ENCODE assay signal across 9 cellular contexts in the genomic region with DNA sequence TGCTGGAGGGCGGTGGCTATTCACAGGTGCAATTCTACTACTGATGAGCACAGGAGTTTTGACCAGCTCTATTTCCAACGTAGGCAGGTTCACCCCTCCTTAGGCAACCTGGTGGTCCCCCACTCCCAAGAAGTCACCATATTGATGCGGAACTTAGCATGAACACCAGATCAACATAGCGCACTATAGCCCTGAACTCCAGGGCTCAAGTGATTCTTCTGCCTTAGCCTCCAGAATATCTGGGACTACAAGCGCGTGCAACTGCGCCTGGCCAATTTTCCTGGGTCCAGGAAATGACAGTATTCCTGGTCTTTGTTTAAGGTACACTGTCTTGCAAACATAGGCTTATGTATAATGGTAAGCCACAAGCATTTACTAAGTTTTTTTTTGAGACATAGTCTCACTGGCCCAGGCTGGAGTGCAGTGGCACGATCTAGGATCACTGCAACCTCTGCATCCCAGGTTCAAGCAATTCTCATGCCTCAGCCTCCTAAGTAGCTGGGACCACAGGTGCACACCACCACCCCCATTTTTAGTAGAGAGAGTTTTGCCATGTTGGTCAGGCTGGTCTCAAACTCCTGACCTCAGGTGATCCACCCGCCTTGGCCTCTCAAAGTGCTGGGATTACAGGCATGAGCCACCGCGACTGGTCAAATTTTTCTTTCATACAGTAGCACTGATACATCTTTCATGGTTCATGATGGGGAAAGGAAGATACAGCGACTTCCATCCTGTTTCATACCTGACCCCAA. TPM values are rescaled to one million over a fixed set of nuclear protein-coding genes. Genes with fewer than 3 reads are reported as not detected.
DNase-seq lines count a peak whose midpoint lies in the region; ATAC-seq, FAIRE-seq and TF ChIP-seq lines count a peak whose summit lies in the region.
"Had no signal": no experiment of that assay in that cellular context is flagged by ENCODE, and none has a peak within 500 bp of the region (broad histone marks: within the 10 kb centered on the region; RNA-seq: fewer than 3 reads in every experiment).

No MANE protein-coding gene starts in this region.

- WGBS in GM12878 (ENCODE audit: insufficient coverage, insufficient replicate concordance, low lambda C conversion rate, missing lambda C conversion rate) = 59% methylated on average over 12 of the region's 12 CpGs

- no peak overlapping the region for H2AFZ ChIP-seq in GM12878 (ENCODE audit: control insufficient read depth, low read depth, low read length)

- peak overlapping the region; percentile 96 for H3K4me2 ChIP-seq in GM12878 (ENCODE audit: control insufficient read depth, insufficient read depth)

- peak overlapping the region; percentile 77; the same call in 1 of the 2 replicates for H3K9ac ChIP-seq in GM12878 (ENCODE audit: control insufficient read depth, insufficient read depth, low read length)

- TF ChIP-seq RAD21 in GM12878 (IDR thresholded peaks at IDR 0.05; ENCODE audit: insufficient read depth, low read depth, low read length) = no peak

- SMC1A ChIA-PET in GM12878 (lab: Charles Lee; ENCODE audit: uncharacterized antibody, unreplicated experiment) = interaction anchor here (1.0 to 12.5 kb wide), 8 partner anchors 10 to 440 kb away, joined by 3 to 388 read pairs (median 4); partner anchors contain the start of genes CTSS, ENSA, GOLPH3L and MCL1

- DNase-seq in activated T-cell treated with anti-CD3 and anti-CD28 coated beads, Interleukin-2, amount 50 U/mL, for 1 hour = peak; percentile 30
- DNase-seq in activated T-cell treated with anti-CD3 and anti-CD28 coated beads for 4 hours (no peak), GM12878 (ENCODE audit: low read depth, low spot score) (no peak), lung microvascular endothelial cell (ENCODE audit: low read depth in 2 of 2) (peak; percentile 12 to 69), tibial artery (no peak), DMS153 treated with DMSO at 0.1 percent for 48 hours (lab: John Stamatoyannopoulos, UW; ENCODE audit: unreplicated experiment) (no peak), HTR-8/SVneo (ENCODE audit: insufficient read length, low spot score) (no peak)

- H3K4me3 ChIP-seq in GM12878 (peak overlapping the region; percentile 47; the same call in 1 of the 2 replicates), tibial artery (peak overlapping the region; percentile 44 to 46)

- TF ChIP-seq CTCF in GM12878 (IDR thresholded peaks at IDR 0.05 in 2 of 3, conservative IDR thresholded peaks at IDR 0.05 in 1 of 3; ENCODE audit: control insufficient read depth in 2 of 3, extremely low read depth in 1 of 3, insufficient read depth in 1 of 3, low read depth in 3 of 3, low read length in 3 of 3) (no peak), tibial artery (IDR thresholded peaks at IDR 0.05) (no peak)

- H3K4me1 ChIP-seq in GM12878 (ENCODE audit: control insufficient read depth, insufficient read depth, low read length) (peaks cover 64% of the 10 kb centered on the region), tibial artery (peaks cover 12 to 95% (median 89%) of the 10 kb centered on the region in 4 donors)

- CTCF ChIA-PET in GM12878 (lab: Yijun Ruan, JAX) = interaction anchor here (0.9 to 13.7 kb wide), 6 partner anchors 9 to 127 kb away, joined by 3 to 390 read pairs (median 4); partner anchors contain the start of genes ENSA and MCL1

- BruUV-seq in GM12878 (replicated peaks; lab: Mats Ljungman, UMichigan) = no TSS peak

- intact Hi-C loops in GM12878 (cut with micrococcal nuclease; ENCODE audit: unreplicated experiment) (no loop called here), tibial artery (cut with DNase I; ENCODE audit: low total_unique reads) (loop anchor here (10.0 kb wide), 1 partner anchor 408 kb away; the partner anchor contains the start of gene CERS2)

- in situ Hi-C loops in GM12878 (cut with MboI) = loop anchor here (5.0 kb wide), 1 partner anchor 46 kb away; no protein-coding TSS in a partner anchor

- 0 out of 4 replicates have a peak, but pooled peaks cover 0 to 2% of the 10 kb centered on the region in 2 experiments for H3K36me3 ChIP-seq in GM12878 (ENCODE audit: control insufficient read depth in 2 of 2, insufficient read depth in 2 of 2, low read length in 1 of 2)
- peaks cover 0 to 13% (median 6%) of the 10 kb centered on the region in 3 donors for H3K36me3 ChIP-seq in tibial artery

- H3K27me3 ChIP-seq in GM12878 (replicated peaks in 1 of 2; ENCODE audit: control insufficient read depth in 2 of 2, insufficient read depth in 2 of 2, low read length in 1 of 2) (no peaks in the 10 kb centered on the region), tibial artery (no peaks in the 10 kb centered on the region)

- H3K79me2 ChIP-seq in GM12878 (ENCODE audit: control insufficient read depth, insufficient read depth, low read length) = peaks cover 62% of the 10 kb centered on the region

- no peak for TF ChIP-seq EP300 in GM12878 (IDR thresholded peaks at IDR 0.05; ENCODE audit: borderline replicate concordance in 1 of 2, control insufficient read depth in 1 of 2, low read depth in 2 of 2, low read length in 2 of 2)

- no peaks in the 10 kb centered on the region for H4K20me1 ChIP-seq in GM12878 (ENCODE audit: control insufficient read depth, insufficient read depth)

- no peak for ATAC-seq in GM12878
- no peak for ATAC-seq in HG03520 (IDR thresholded peaks at IDR 0.05; ENCODE audit: unreplicated experiment)

- no peak for FAIRE-seq in GM12878 (lab: Jason Lieb, UNC)
- FAIRE-seq in HTR-8/SVneo (lab: Jason Lieb, UNC) = no peak
- FAIRE-seq: colon had no signal

- H3K9me3 ChIP-seq in GM12878 (replicated peaks; ENCODE audit: control insufficient read depth, insufficient read depth, low read length) (no peaks in the 10 kb centered on the region), tibial artery (no peaks in the 10 kb centered on the region)

- H3K27ac ChIP-seq in GM12878 (ENCODE audit: control insufficient read depth, insufficient read depth) = peak overlapping the region; percentile 98
- H3K27ac ChIP-seq in tibial artery = peak overlapping the region; percentile 99

- no peak for TF ChIP-seq POLR2A in GM12878 (IDR thresholded peaks at IDR 0.05; ENCODE audit: low read depth, low read length)

- RAD21 ChIA-PET in GM12878 (lab: Charles Lee; ENCODE audit: unreplicated experiment) = interaction anchor here (1.2 to 12.1 kb wide), 8 partner anchors 10 to 131 kb away, joined by 3 to 387 read pairs (median 10); partner anchors contain the start of genes ENSA and MCL1

- POLR2A ChIA-PET in GM12878 (lab: Charles Lee) = interaction anchor here (1.3 to 11.4 kb wide), 8 partner anchors 10 to 130 kb away, joined by 3 to 324 read pairs (median 10); partner anchors contain the start of genes ENSA, GOLPH3L and MCL1

RNA-seq across cellular contexts. Expression of gene MCL1, which starts 12.6 kb away (rescaled TPM):
- 113 and 120 TPM in 2 replicates for total RNA-seq in GM12878 (2013; cell fraction: nucleolus; rRNA removed)
- total RNA-seq in GM12878 (2014; rRNA removed) = 92.5 and 101 TPM in 2 replicates
- total RNA-seq in GM12878 (2014; rRNA removed; fragmentation: Illumina TruSeq; extraction: Trizol) = 99.4 and 99.6 TPM in 2 replicates
- total RNA-seq in GM12878 (2021) = 142 and 148 TPM in 2 replicates
- polyA plus RNA-seq in GM12878 (2011; ENCODE audit: low read depth) = 89.1 TPM
- 102 and 141 TPM in 2 replicates for polyA plus RNA-seq in GM12878 (2011; rRNA removed)
- 47.3 and 50.1 TPM in 2 replicates for polyA plus RNA-seq in GM12878 (2011; cell fraction: cytosol; rRNA removed)
- polyA plus RNA-seq in GM12878 (2011; cell fraction: nucleus; rRNA removed) = 96.0 and 105 TPM in 2 replicates
- 124 and 128 TPM in 2 replicates for polyA plus RNA-seq in GM12878 (2012)
- 109 and 133 TPM in 2 replicates for polyA plus RNA-seq in GM12878 (2014; fragmentation: Illumina TruSeq; extraction: Trizol)
- polyA plus RNA-seq in GM12878 (2014; fragmentation: Nextera tagmentation; extraction: Ambion mirVana) = 10 to 100 TPM; 18.1 to 25.5 TPM
- polyA plus RNA-seq in GM12878 (2014; rRNA removed) = 74.7 and 80.2 TPM in 2 replicates
- polyA plus RNA-seq in GM12878 (2016; fragmentation: Nextera tagmentation; extraction: Ambion mirVana) = 10 to 100 TPM; 52.6 to 60.3 TPM
- polyA minus RNA-seq in GM12878 (2011; rRNA and poly(A)+ RNA removed) = 86.6 and 103 TPM in 2 replicates
- 37.0 and 38.8 TPM in 2 replicates for polyA minus RNA-seq in GM12878 (2011; cell fraction: cytosol; rRNA and poly(A)+ RNA removed)
- 89.3 and 122 TPM in 2 replicates for polyA minus RNA-seq in GM12878 (2011; cell fraction: nucleus; rRNA and poly(A)+ RNA removed)
- total RNA-seq in lung microvascular endothelial cell = 114 and 208 TPM in 2 replicates

RNA-seq across cellular contexts. Expression of gene ADAMTSL4, which starts 17.6 kb away (rescaled TPM):
- total RNA-seq in GM12878 (2013; cell fraction: nucleolus; rRNA removed) = not detected in 2 replicates
- total RNA-seq in GM12878 (2014; rRNA removed) (not detected in 2 replicates), GM12878 (2014; rRNA removed; fragmentation: Illumina TruSeq; extraction: Trizol) (not detected in 2 replicates), GM12878 (2021) (0.15 and 0.21 TPM in 2 replicates), lung microvascular endothelial cell (0.20 and 0.22 TPM in 2 replicates)
- 0.35 TPM for polyA plus RNA-seq in GM12878 (2011; ENCODE audit: low read depth)
- polyA plus RNA-seq in GM12878 (2011; rRNA removed) (not detected in 2 replicates), GM12878 (2014; fragmentation: Illumina TruSeq; extraction: Trizol) (not detected in 2 replicates), GM12878 (2014; fragmentation: Nextera tagmentation; extraction: Ambion mirVana) (under 1 TPM; 0.04 to 0.05 TPM), GM12878 (2014; rRNA removed) (not detected in 2 replicates), GM12878 (2016; fragmentation: Nextera tagmentation; extraction: Ambion mirVana) (under 1 TPM; 0.04 to 0.09 TPM)
- polyA plus RNA-seq in GM12878 (2011; cell fraction: cytosol; rRNA removed) = not detected in 2 replicates
- 0.06 and 0.15 TPM in 2 replicates for polyA plus RNA-seq in GM12878 (2011; cell fraction: nucleus; rRNA removed)
- polyA plus RNA-seq in GM12878 (2012) = 0.13 and 0.49 TPM in 2 replicates
- polyA minus RNA-seq in GM12878 (2011; rRNA and poly(A)+ RNA removed) = 0.07 TPM in 1 of 2 replicates, not detected in the other
- not detected in 2 replicates for polyA minus RNA-seq in GM12878 (2011; cell fraction: cytosol; rRNA and poly(A)+ RNA removed)
- polyA minus RNA-seq in GM12878 (2011; cell fraction: nucleus; rRNA and poly(A)+ RNA removed) = not detected in 2 replicates

RNA-seq across cellular contexts. Expression of gene FALEC, which starts 51.2 kb away (rescaled TPM):
- not detected in 2 replicates for total RNA-seq in GM12878 (2013; cell fraction: nucleolus; rRNA removed)
- total RNA-seq in GM12878 (2014; rRNA removed) (not detected in 2 replicates), GM12878 (2014; rRNA removed; fragmentation: Illumina TruSeq; extraction: Trizol) (0.31 and 0.37 TPM in 2 replicates), GM12878 (2021) (0.41 TPM in 1 of 2 replicates, not detected in the other), lung microvascular endothelial cell (not detected in 2 replicates)
- not detected for polyA plus RNA-seq in GM12878 (2011; ENCODE audit: low read depth)
- polyA plus RNA-seq in GM12878 (2011; rRNA removed) (0.27 TPM in 1 of 2 replicates, not detected in the other), GM12878 (2014; fragmentation: Illumina TruSeq; extraction: Trizol) (0.40 TPM in 1 of 2 replicates, not detected in the other), GM12878 (2014; fragmentation: Nextera tagmentation; extraction: Ambion mirVana) (under 1 TPM in 1 of 2 experiments, not detected in 1; 0.21 TPM), GM12878 (2014; rRNA removed) (not detected in 2 replicates), GM12878 (2016; fragmentation: Nextera tagmentation; extraction: Ambion mirVana) (under 1 TPM; 0.32 to 0.71 TPM)
- polyA plus RNA-seq in GM12878 (2011; cell fraction: cytosol; rRNA removed) = not detected in 2 replicates
- 0.27 TPM in 1 of 2 replicates, not detected in the other for polyA plus RNA-seq in GM12878 (2011; cell fraction: nucleus; rRNA removed)
- not detected in 2 replicates for polyA plus RNA-seq in GM12878 (2012)
- not detected in 2 replicates for polyA minus RNA-seq in GM12878 (2011; rRNA and poly(A)+ RNA removed)
- not detected in 2 replicates for polyA minus RNA-seq in GM12878 (2011; cell fraction: cytosol; rRNA and poly(A)+ RNA removed)
- 0.60 and 1.2 TPM in 2 replicates for polyA minus RNA-seq in GM12878 (2011; cell fraction: nucleus; rRNA and poly(A)+ RNA removed)

RNA-seq across cellular contexts. Expression of gene ECM1, which starts 58.9 kb away (rescaled TPM):
- total RNA-seq in GM12878 (2013; cell fraction: nucleolus; rRNA removed) = 2.4 and 3.7 TPM in 2 replicates
- 0.22 and 0.34 TPM in 2 replicates for total RNA-seq in GM12878 (2014; rRNA removed)
- 0.28 and 0.36 TPM in 2 replicates for total RNA-seq in GM12878 (2014; rRNA removed; fragmentation: Illumina TruSeq; extraction: Trizol)
- total RNA-seq in GM12878 (2021) = 1.0 and 1.3 TPM in 2 replicates
- polyA plus RNA-seq in GM12878 (2011; ENCODE audit: low read depth) = 0.37 TPM
- 0.55 and 1.0 TPM in 2 replicates for polyA plus RNA-seq in GM12878 (2011; rRNA removed)
- 0.69 and 0.95 TPM in 2 replicates for polyA plus RNA-seq in GM12878 (2011; cell fraction: cytosol; rRNA removed)
- 8.4 and 8.6 TPM in 2 replicates for polyA plus RNA-seq in GM12878 (2011; cell fraction: nucleus; rRNA removed)
- 0.89 and 1.00 TPM in 2 replicates for polyA plus RNA-seq in GM12878 (2012)
- 0.84 and 1.1 TPM in 2 replicates for polyA plus RNA-seq in GM12878 (2014; fragmentation: Illumina TruSeq; extraction: Trizol)
- under 1 TPM; 0.06 to 0.35 TPM for polyA plus RNA-seq in GM12878 (2014; fragmentation: Nextera tagmentation; extraction: Ambion mirVana)
- 0.55 and 0.91 TPM in 2 replicates for polyA plus RNA-seq in GM12878 (2014; rRNA removed)
- 1 to 10 TPM in 1 of 2 experiments, under 1 TPM in 1; 0.66 to 1.1 TPM for polyA plus RNA-seq in GM12878 (2016; fragmentation: Nextera tagmentation; extraction: Ambion mirVana)
- 0.51 and 1.3 TPM in 2 replicates for polyA minus RNA-seq in GM12878 (2011; rRNA and poly(A)+ RNA removed)
- polyA minus RNA-seq in GM12878 (2011; cell fraction: cytosol; rRNA and poly(A)+ RNA removed) = 0.31 TPM in 1 of 2 replicates, not detected in the other
- 1.3 and 1.5 TPM in 2 replicates for polyA minus RNA-seq in GM12878 (2011; cell fraction: nucleus; rRNA and poly(A)+ RNA removed)
- total RNA-seq in lung microvascular endothelial cell = under 0.01 TPM in 2 replicates

Comparison
In these comparisons a context has a peak if more than half of its experiments do, and no peak if none do; other contexts are left out.
1. DNase-seq: peak in activated T-cell treated with anti-CD3 and anti-CD28 coated beads, Interleukin-2, amount 50 U/mL, for 1 hour (single experiment) and lung microvascular endothelial cell (2 of 2); none in activated T-cell treated with anti-CD3 and anti-CD28 coated beads for 4 hours (single experiment), GM12878 (single experiment), tibial artery (0 of 2), DMS153 treated with DMSO at 0.1 percent for 48 hours (single experiment) and HTR-8/SVneo (single experiment).